Comparison of ENCODE assay signal across 2 cellular contexts in the genomic region with DNA sequence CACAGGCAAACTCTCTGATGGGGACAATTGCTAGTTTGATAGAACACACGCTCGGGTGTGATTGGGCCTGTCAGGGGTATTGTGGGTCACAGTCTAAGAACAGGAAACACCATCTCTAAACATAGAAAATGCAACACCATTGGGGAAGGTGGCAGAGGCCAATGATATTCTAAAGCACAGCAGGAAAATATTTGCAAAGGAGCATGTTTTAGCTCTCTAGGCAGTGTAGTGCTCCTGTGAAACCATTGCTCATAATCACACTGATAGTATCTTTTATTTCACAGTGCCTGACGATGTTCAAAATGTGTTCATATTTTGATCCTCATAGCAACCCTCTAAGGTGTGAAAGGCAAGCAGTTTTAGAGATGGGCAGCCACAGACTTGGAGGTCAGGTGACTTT.
TF ChIP-seq lines count a peak whose summit lies in the region.

No MANE protein-coding gene starts in this region.

TF ChIP-seq in GM23338, 12 proteins besides CTCF, POLR2A, EP300 and RAD21 (continues in another document):
- TF ChIP-seq ZNF114 (CRISPR knock-in tag; IDR thresholded peaks at IDR 0.05), result no peak
- no peak for TF ChIP-seq JUNB (IDR thresholded peaks at IDR 0.05; ENCODE audit: unreplicated experiment)
- TF ChIP-seq, protein P1, sequence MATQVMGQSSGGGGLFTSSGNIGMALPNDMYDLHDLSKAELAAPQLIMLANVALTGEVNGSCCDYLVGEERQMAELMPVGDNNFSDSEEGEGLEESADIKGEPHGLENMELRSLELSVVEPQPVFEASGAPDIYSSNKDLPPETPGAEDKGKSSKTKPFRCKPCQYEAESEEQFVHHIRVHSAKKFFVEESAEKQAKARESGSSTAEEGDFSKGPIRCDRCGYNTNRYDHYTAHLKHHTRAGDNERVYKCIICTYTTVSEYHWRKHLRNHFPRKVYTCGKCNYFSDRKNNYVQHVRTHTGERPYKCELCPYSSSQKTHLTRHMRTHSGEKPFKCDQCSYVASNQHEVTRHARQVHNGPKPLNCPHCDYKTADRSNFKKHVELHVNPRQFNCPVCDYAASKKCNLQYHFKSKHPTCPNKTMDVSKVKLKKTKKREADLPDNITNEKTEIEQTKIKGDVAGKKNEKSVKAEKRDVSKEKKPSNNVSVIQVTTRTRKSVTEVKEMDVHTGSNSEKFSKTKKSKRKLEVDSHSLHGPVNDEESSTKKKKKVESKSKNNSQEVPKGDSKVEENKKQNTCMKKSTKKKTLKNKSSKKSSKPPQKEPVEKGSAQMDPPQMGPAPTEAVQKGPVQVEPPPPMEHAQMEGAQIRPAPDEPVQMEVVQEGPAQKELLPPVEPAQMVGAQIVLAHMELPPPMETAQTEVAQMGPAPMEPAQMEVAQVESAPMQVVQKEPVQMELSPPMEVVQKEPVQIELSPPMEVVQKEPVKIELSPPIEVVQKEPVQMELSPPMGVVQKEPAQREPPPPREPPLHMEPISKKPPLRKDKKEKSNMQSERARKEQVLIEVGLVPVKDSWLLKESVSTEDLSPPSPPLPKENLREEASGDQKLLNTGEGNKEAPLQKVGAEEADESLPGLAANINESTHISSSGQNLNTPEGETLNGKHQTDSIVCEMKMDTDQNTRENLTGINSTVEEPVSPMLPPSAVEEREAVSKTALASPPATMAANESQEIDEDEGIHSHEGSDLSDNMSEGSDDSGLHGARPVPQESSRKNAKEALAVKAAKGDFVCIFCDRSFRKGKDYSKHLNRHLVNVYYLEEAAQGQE (IDR thresholded peaks at IDR 0.05; ENCODE audit: unreplicated experiment), result no peak
- TF ChIP-seq POLR2AphosphoS5 (IDR thresholded peaks at IDR 0.05; ENCODE audit: low read depth), result no peak
- TF ChIP-seq, protein P2, sequence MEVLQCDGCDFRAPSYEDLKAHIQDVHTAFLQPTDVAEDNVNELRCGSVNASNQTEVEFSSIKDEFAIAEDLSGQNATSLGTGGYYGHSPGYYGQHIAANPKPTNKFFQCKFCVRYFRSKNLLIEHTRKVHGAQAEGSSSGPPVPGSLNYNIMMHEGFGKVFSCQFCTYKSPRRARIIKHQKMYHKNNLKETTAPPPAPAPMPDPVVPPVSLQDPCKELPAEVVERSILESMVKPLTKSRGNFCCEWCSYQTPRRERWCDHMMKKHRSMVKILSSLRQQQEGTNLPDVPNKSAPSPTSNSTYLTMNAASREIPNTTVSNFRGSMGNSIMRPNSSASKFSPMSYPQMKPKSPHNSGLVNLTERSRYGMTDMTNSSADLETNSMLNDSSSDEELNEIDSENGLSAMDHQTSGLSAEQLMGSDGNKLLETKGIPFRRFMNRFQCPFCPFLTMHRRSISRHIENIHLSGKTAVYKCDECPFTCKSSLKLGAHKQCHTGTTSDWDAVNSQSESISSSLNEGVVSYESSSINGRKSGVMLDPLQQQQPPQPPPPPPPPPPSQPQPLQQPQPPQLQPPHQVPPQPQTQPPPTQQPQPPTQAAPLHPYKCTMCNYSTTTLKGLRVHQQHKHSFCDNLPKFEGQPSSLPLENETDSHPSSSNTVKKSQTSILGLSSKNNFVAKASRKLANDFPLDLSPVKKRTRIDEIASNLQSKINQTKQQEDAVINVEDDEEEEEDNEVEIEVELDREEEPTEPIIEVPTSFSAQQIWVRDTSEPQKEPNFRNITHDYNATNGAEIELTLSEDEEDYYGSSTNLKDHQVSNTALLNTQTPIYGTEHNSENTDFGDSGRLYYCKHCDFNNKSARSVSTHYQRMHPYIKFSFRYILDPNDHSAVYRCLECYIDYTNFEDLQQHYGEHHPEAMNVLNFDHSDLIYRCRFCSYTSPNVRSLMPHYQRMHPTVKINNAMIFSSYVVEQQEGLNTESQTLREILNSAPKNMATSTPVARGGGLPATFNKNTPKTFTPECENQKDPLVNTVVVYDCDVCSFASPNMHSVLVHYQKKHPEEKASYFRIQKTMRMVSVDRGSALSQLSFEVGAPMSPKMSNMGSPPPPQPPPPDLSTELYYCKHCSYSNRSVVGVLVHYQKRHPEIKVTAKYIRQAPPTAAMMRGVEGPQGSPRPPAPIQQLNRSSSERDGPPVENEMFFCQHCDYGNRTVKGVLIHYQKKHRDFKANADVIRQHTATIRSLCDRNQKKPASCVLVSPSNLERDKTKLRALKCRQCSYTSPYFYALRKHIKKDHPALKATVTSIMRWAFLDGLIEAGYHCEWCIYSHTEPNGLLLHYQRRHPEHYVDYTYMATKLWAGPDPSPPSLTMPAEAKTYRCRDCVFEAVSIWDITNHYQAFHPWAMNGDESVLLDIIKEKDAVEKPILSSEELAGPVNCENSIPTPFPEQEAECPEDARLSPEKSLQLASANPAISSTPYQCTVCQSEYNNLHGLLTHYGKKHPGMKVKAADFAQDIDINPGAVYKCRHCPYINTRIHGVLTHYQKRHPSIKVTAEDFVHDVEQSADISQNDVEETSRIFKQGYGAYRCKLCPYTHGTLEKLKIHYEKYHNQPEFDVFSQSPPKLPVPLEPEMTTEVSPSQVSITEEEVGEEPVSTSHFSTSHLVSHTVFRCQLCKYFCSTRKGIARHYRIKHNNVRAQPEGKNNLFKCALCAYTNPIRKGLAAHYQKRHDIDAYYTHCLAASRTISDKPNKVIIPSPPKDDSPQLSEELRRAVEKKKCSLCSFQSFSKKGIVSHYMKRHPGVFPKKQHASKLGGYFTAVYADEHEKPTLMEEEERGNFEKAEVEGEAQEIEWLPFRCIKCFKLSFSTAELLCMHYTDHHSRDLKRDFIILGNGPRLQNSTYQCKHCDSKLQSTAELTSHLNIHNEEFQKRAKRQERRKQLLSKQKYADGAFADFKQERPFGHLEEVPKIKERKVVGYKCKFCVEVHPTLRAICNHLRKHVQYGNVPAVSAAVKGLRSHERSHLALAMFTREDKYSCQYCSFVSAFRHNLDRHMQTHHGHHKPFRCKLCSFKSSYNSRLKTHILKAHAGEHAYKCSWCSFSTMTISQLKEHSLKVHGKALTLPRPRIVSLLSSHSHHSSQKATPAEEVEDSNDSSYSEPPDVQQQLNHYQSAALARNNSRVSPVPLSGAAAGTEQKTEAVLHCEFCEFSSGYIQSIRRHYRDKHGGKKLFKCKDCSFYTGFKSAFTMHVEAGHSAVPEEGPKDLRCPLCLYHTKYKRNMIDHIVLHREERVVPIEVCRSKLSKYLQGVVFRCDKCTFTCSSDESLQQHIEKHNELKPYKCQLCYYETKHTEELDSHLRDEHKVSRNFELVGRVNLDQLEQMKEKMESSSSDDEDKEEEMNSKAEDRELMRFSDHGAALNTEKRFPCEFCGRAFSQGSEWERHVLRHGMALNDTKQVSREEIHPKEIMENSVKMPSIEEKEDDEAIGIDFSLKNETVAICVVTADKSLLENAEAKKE (CRISPR knock-in tag; IDR thresholded peaks at IDR 0.05), result no peak
- no peak for TF ChIP-seq ZNF331 (CRISPR knock-in tag; IDR thresholded peaks at IDR 0.05; ENCODE audit: low read depth)
- no peak for TF ChIP-seq NANOG (IDR thresholded peaks at IDR 0.05; ENCODE audit: borderline replicate concordance)
- no peak for TF ChIP-seq CREB1 (CRISPR knock-in tag; IDR thresholded peaks at IDR 0.05; ENCODE audit: low read depth)
- TF ChIP-seq, protein P3, sequence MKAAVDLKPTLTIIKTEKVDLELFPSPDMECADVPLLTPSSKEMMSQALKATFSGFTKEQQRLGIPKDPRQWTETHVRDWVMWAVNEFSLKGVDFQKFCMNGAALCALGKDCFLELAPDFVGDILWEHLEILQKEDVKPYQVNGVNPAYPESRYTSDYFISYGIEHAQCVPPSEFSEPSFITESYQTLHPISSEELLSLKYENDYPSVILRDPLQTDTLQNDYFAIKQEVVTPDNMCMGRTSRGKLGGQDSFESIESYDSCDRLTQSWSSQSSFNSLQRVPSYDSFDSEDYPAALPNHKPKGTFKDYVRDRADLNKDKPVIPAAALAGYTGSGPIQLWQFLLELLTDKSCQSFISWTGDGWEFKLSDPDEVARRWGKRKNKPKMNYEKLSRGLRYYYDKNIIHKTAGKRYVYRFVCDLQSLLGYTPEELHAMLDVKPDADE (IDR thresholded peaks at IDR 0.05), result no peak
- TF ChIP-seq EZH2 (IDR thresholded peaks at IDR 0.05; ENCODE audit: low read depth, unreplicated experiment), result no peak

TF ChIP-seq in H1, 55 proteins besides CTCF, POLR2A, EP300 and RAD21:
- no peak for TF ChIP-seq SRF (IDR thresholded peaks at IDR 0.05; ENCODE audit: low read depth, low read length)
- TF ChIP-seq EGR1 (IDR thresholded peaks at IDR 0.05; ENCODE audit: borderline replicate concordance, low read depth, low read length), result no peak
- TF ChIP-seq, protein P4, sequence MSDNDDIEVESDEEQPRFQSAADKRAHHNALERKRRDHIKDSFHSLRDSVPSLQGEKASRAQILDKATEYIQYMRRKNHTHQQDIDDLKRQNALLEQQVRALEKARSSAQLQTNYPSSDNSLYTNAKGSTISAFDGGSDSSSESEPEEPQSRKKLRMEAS (IDR thresholded peaks at IDR 0.05), result no peak
- no peak for TF ChIP-seq EZH2 (IDR thresholded peaks at IDR 0.05; ENCODE audit: low read depth, low read length, severe bottlenecking)
- TF ChIP-seq ZNF274 (IDR thresholded peaks at IDR 0.05; ENCODE audit: borderline replicate concordance, extremely low read depth, low read length), result no peak
- no peak for TF ChIP-seq SIN3A (conservative IDR thresholded peaks at IDR 0.05 in 1 of 2, IDR thresholded peaks at IDR 0.05 in 1 of 2; ENCODE audit: low read depth in 1 of 2, low read length in 2 of 2)
- no peak for TF ChIP-seq JUN (IDR thresholded peaks at IDR 0.05; ENCODE audit: low read depth, low read length)
- TF ChIP-seq SP4 (IDR thresholded peaks at IDR 0.05; ENCODE audit: low read length), result no peak
- TF ChIP-seq, protein P5, sequence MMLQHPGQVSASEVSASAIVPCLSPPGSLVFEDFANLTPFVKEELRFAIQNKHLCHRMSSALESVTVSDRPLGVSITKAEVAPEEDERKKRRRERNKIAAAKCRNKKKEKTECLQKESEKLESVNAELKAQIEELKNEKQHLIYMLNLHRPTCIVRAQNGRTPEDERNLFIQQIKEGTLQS (IDR thresholded peaks at IDR 0.05; ENCODE audit: insufficient read depth, low read depth, low read length), result no peak
- no peak for TF ChIP-seq TEAD4 (IDR thresholded peaks at IDR 0.05; ENCODE audit: low read depth, low read length)
- TF ChIP-seq TAF1 (IDR thresholded peaks at IDR 0.05; ENCODE audit: low read depth, low read length), result no peak
- no peak for TF ChIP-seq JUND (IDR thresholded peaks at IDR 0.05; ENCODE audit: low read length)
- TF ChIP-seq TBP (IDR thresholded peaks at IDR 0.05; ENCODE audit: low read depth, low read length), result no peak
- TF ChIP-seq RNF2 (IDR thresholded peaks at IDR 0.05; ENCODE audit: borderline replicate concordance, low read depth, low read length, missing control alignments, poor library complexity, severe bottlenecking), result no peak
- no peak for TF ChIP-seq RXRA (IDR thresholded peaks at IDR 0.05; ENCODE audit: insufficient read depth, low read depth, low read length)
- no peak for TF ChIP-seq CBX8 (IDR thresholded peaks at IDR 0.05; ENCODE audit: borderline replicate concordance, low read depth, low read length)
- TF ChIP-seq POU5F1 (IDR thresholded peaks at IDR 0.05; ENCODE audit: low read depth, low read length), result no peak
- TF ChIP-seq, protein P6, sequence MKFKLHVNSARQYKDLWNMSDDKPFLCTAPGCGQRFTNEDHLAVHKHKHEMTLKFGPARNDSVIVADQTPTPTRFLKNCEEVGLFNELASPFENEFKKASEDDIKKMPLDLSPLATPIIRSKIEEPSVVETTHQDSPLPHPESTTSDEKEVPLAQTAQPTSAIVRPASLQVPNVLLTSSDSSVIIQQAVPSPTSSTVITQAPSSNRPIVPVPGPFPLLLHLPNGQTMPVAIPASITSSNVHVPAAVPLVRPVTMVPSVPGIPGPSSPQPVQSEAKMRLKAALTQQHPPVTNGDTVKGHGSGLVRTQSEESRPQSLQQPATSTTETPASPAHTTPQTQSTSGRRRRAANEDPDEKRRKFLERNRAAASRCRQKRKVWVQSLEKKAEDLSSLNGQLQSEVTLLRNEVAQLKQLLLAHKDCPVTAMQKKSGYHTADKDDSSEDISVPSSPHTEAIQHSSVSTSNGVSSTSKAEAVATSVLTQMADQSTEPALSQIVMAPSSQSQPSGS (IDR thresholded peaks at IDR 0.05; ENCODE audit: low read length), result no peak
